In the genomic region with DNA sequence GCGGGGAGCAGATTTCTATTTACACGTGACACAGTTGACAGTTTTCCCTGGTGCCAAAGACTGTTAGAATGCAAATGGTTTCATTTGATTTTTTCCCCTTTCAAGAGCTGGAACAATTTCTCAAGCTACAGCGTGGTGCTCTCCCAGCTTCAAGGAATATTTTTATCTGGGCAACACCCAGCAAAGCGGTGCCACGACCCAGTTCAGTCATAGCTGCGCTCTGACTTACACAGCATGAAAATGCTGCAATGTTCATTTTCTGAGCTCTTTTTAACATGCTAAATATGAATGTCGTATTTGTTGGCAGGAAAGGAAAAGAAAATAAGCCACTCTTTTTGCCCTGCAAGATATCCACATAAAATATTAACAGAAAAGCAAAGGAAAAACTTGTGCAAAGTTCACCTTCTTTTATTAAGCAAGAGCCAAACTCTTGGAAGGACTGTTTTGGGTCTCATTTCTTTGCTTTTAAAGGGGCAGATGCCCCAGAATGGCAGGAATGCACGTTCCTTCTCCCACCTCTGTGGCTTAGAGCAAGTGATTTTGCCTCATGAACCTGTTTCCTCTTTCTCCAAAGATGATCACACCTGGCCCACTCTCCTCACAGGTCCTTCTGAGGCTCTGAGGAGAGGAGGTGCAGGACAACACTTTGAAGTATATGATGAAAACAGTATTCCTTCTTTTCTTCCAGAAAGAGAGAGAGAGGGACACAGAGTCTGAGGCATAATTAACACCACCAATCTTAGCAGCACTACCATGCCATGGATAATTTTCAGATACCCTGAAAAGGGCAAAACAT, we compare ENCODE assay signal across 15 cellular contexts. TPM values are rescaled to one million over a fixed set of nuclear protein-coding genes. Genes with fewer than 3 reads are reported as not detected.
DNase-seq lines count a peak whose midpoint lies in the region; ATAC-seq and TF ChIP-seq lines count a peak whose summit lies in the region.
"Had no signal": no experiment of that assay in that cellular context is flagged by ENCODE, and none has a peak within 500 bp of the region (broad histone marks: within the 10 kb centered on the region; RNA-seq: fewer than 3 reads in every experiment).

No MANE protein-coding gene starts in this region.

- intact Hi-C loops in esophagus squamous epithelium (cut with DNase I), result no loop called here

- H3K36me3 Mint-ChIP-seq in endodermal cell (ENCODE audit: low read depth), result peaks cover 28% of the 10 kb centered on the region

- H3K9me3 ChIP-seq in adipocyte (ENCODE audit: control insufficient read depth, low read length) (no peaks in the 10 kb centered on the region), esophagus squamous epithelium (no peaks in the 10 kb centered on the region), lung (ENCODE audit: control insufficient read depth in 2 of 2, insufficient read depth in 1 of 2, low read length in 1 of 2) (peaks cover 0 to 2% of the 10 kb centered on the region in 2 donors), BE2C (peaks cover 4% of the 10 kb centered on the region; the same call in 1 of the 2 replicates), endodermal cell (ENCODE audit: control insufficient read depth, low read length) (no peaks in the 10 kb centered on the region)
- H3K9me3 ChIP-seq: colonic mucosa had no signal

- peaks cover 28% of the 10 kb centered on the region for H3K36me3 ChIP-seq in adipocyte (ENCODE audit: control insufficient read depth, insufficient read depth, low read length, severe bottlenecking)
- peaks cover 0 to 57% (median 6%) of the 10 kb centered on the region in 3 donors for H3K36me3 ChIP-seq in esophagus squamous epithelium
- peaks cover 0 to 13% of the 10 kb centered on the region in 2 donors for H3K36me3 ChIP-seq in lung (ENCODE audit: control insufficient read depth in 2 of 2, insufficient read depth in 2 of 2, low read length in 2 of 2)
- peaks cover 4% of the 10 kb centered on the region for H3K36me3 ChIP-seq in BE2C
- H3K36me3 ChIP-seq in endodermal cell (ENCODE audit: control insufficient read depth, insufficient read depth, low read length), result peaks cover 30% of the 10 kb centered on the region
- H3K36me3 ChIP-seq: colonic mucosa had no signal

- H3K9ac ChIP-seq in adipocyte (ENCODE audit: low read length) (peak overlapping the region; percentile 53), endodermal cell (ENCODE audit: extremely low read depth, low read length, poor library complexity, severe bottlenecking) (no peak overlapping the region)

- H3K4me1 ChIP-seq in adipocyte (ENCODE audit: control insufficient read depth, insufficient read depth, low read length) (peaks cover 34% of the 10 kb centered on the region), esophagus squamous epithelium (peaks cover 0 to 55% (median 19%) of the 10 kb centered on the region in 3 donors), lung (ENCODE audit: control insufficient read depth in 2 of 2, insufficient read depth in 2 of 2, low read length in 2 of 2) (peaks cover 8 to 10% of the 10 kb centered on the region in 2 donors), BE2C (peaks cover 52% of the 10 kb centered on the region), endodermal cell (ENCODE audit: control insufficient read depth, insufficient read depth, low read length) (peaks cover 16% of the 10 kb centered on the region)

- TF ChIP-seq POLR2A in esophagus squamous epithelium (IDR thresholded peaks at IDR 0.05), result no peak

- TF ChIP-seq CTCF in esophagus squamous epithelium (IDR thresholded peaks at IDR 0.05), result no peak
- no peak for TF ChIP-seq CTCF in lung (IDR thresholded peaks at IDR 0.05; ENCODE audit: control extremely low read depth, extremely low read depth)
- no peak for TF ChIP-seq CTCF in BE2C (IDR thresholded peaks at IDR 0.05; ENCODE audit: low read depth, low read length)
- TF ChIP-seq CTCF in endodermal cell (conservative IDR thresholded peaks at IDR 0.05), result no peak

- H3K4me1 Mint-ChIP-seq in endodermal cell, result peaks cover 32% of the 10 kb centered on the region

- H3K27me3 ChIP-seq in adipocyte (replicated peaks; ENCODE audit: control insufficient read depth, insufficient read depth, low read length), result no peaks in the 10 kb centered on the region
- no peaks in the 10 kb centered on the region for H3K27me3 ChIP-seq in esophagus squamous epithelium
- H3K27me3 ChIP-seq in lung (ENCODE audit: control insufficient read depth, insufficient read depth), result no peaks in the 10 kb centered on the region
- H3K27me3 ChIP-seq in BE2C, result no peaks in the 10 kb centered on the region
- H3K27me3 ChIP-seq in endodermal cell (ENCODE audit: control insufficient read depth, insufficient read depth, low read length, poor library complexity, severe bottlenecking), result no peaks in the 10 kb centered on the region
- H3K27me3 ChIP-seq: colonic mucosa had no signal

- no peak overlapping the region for H3K4me3 Mint-ChIP-seq in endodermal cell
- H3K4me3 Mint-ChIP-seq: activated naive CD8-positive, alpha-beta T cell treated with anti-CD3 and anti-CD28 coated beads, Interleukin-2, amount 10 ng/mL, durations not matched to agents 7 days and 5 days; activated T-cell treated with anti-CD3 and anti-CD28 coated beads, Interleukin-2, amount 50 U/mL, for 24 hours; stimulated activated naive B cell treated with anti-CD40 and anti-IgM and Interleukin-4, amounts not matched to agents 10 μg/mL and 1 μg/mL and 100 μg/mL, for 72 hours had no signal

- ATAC-seq in lung (ENCODE audit: insufficient read depth, low FRiP score) (no peak), HG03565 (IDR thresholded peaks at IDR 0.05; ENCODE audit: unreplicated experiment) (no peak)
- ATAC-seq: Panc1; stimulated activated naive B cell treated with anti-CD40 and anti-IgM and Interleukin-4, amounts not matched to agents 10 μg/mL and 1 μg/mL and 100 μg/mL, for 72 hours had no signal

- no peaks in the 10 kb centered on the region for H3K9me3 Mint-ChIP-seq in endodermal cell
- H3K9me3 Mint-ChIP-seq: activated naive CD8-positive, alpha-beta T cell treated with anti-CD3 and anti-CD28 coated beads, Interleukin-2, amount 10 ng/mL, durations not matched to agents 7 days and 5 days; activated T-cell treated with anti-CD3 and anti-CD28 coated beads, Interleukin-2, amount 50 U/mL, for 24 hours; stimulated activated naive B cell treated with anti-CD40 and anti-IgM and Interleukin-4, amounts not matched to agents 10 μg/mL and 1 μg/mL and 100 μg/mL, for 72 hours had no signal

- no peaks in the 10 kb centered on the region for H3K27me3 Mint-ChIP-seq in endodermal cell (ENCODE audit: insufficient read depth)
- H3K27me3 Mint-ChIP-seq: activated naive CD8-positive, alpha-beta T cell treated with anti-CD3 and anti-CD28 coated beads, Interleukin-2, amount 10 ng/mL, durations not matched to agents 7 days and 5 days; activated T-cell treated with anti-CD3 and anti-CD28 coated beads, Interleukin-2, amount 50 U/mL, for 24 hours; stimulated activated naive B cell treated with anti-CD40 and anti-IgM and Interleukin-4, amounts not matched to agents 10 μg/mL and 1 μg/mL and 100 μg/mL, for 72 hours had no signal

- WGBS in esophagus squamous epithelium, 2 donors, result 77 to 78% methylated on average over 8 of the region's 8 CpGs
- WGBS in lung, 2 donors, result 68 to 80% methylated on average over 8 of the region's 8 CpGs
- 94 to 98% methylated on average over 6 to 8 of the region's 8 CpGs for WGBS in endodermal cell (ENCODE audit: insufficient coverage in 1 of 2, insufficient read length in 1 of 2), 2 experiments

- DNase-seq in adipocyte (ENCODE audit: low read depth) (peak; percentile 5), esophagus squamous epithelium (lab: John Stamatoyannopoulos, UW) (no peak), lung (ENCODE audit: low spot score) (no peak), BE2C (no peak), endodermal cell (no peak)
- DNase-seq: activated naive CD8-positive, alpha-beta T cell treated with anti-CD3 and anti-CD28 coated beads, Interleukin-2, amount 10 ng/mL, durations not matched to agents 7 days and 5 days; activated T-cell treated with anti-CD3 and anti-CD28 coated beads, Interleukin-2, amount 50 U/mL, for 24 hours; colonic mucosa; HCEC 1CT; mammary epithelial cell; stimulated activated naive B cell treated with anti-CD40 and anti-IgM and Interleukin-4, amounts not matched to agents 10 μg/mL and 1 μg/mL and 100 μg/mL, for 72 hours had no signal

- H3K27ac ChIP-seq in esophagus squamous epithelium (peak overlapping the region in 3 of 4 donors; percentile 49 to 73 (median 63)), lung (ENCODE audit: low read depth in 1 of 2, low read length in 1 of 2) (peak overlapping the region; percentile 83 to 88), temporal lobe (ENCODE audit: low read depth, low read length) (peak overlapping the region; percentile 25), endodermal cell (ENCODE audit: low read depth, low read length) (no peak overlapping the region)
- H3K27ac ChIP-seq: colonic mucosa had no signal

- H3K4me3 ChIP-seq in adipocyte (ENCODE audit: low read length) (peak overlapping the region; percentile 24), esophagus squamous epithelium (no peak overlapping the region), lung (no peak overlapping the region), BE2C (ENCODE audit: low read depth, low read length) (no peak overlapping the region), endodermal cell (ENCODE audit: low read length) (no peak overlapping the region)
- H3K4me3 ChIP-seq: colonic mucosa, smooth muscle cell had no signal

- H3K27ac Mint-ChIP-seq in endodermal cell, result no peak overlapping the region
- H3K27ac Mint-ChIP-seq: activated naive CD8-positive, alpha-beta T cell treated with anti-CD3 and anti-CD28 coated beads, Interleukin-2, amount 10 ng/mL, durations not matched to agents 7 days and 5 days; activated T-cell treated with anti-CD3 and anti-CD28 coated beads, Interleukin-2, amount 50 U/mL, for 24 hours; stimulated activated naive B cell treated with anti-CD40 and anti-IgM and Interleukin-4, amounts not matched to agents 10 μg/mL and 1 μg/mL and 100 μg/mL, for 72 hours had no signal

RNA-seq across cellular contexts. Expression of gene TTI1, which starts 47.0 kb away (rescaled TPM):
- total RNA-seq in esophagus squamous epithelium, result 10 to 100 TPM in 3 of 4 donors, 1 to 10 TPM in 1; 5.1 to 14.7 (median 10.5) TPM
- 10 to 100 TPM; 18.0 to 33.8 TPM for total RNA-seq in lung
- 10 to 100 TPM in 1 of 2 donors, 1 to 10 TPM in 1; 6.7 to 13.0 TPM for polyA plus RNA-seq in lung
- total RNA-seq in temporal lobe, result 24.8 TPM
- 17.8 TPM for polyA plus RNA-seq in BE2C (2012; ENCODE audit: insufficient read depth, insufficient read length, low read depth)
- 10 to 100 TPM; 37.5 to 56.2 TPM for total RNA-seq in endodermal cell
- 46.2 TPM for polyA plus RNA-seq in endodermal cell (2013, experiment 1 of 2)
- polyA plus RNA-seq in endodermal cell (2013, experiment 2 of 2), result 37.1 TPM

RNA-seq across cellular contexts. Expression of gene RPRD1B, which starts 47.3 kb away (rescaled TPM):
- total RNA-seq in esophagus squamous epithelium (10 to 100 TPM; 15.2 to 25.9 (median 23.6) TPM), lung (10 to 100 TPM; 32.8 to 58.6 TPM), temporal lobe (25.8 TPM), endodermal cell (10 to 100 TPM; 22.1 to 29.6 TPM)
- 10 to 100 TPM in 1 of 2 donors, 1 to 10 TPM in 1; 6.8 to 20.4 TPM for polyA plus RNA-seq in lung
- 23.5 TPM for polyA plus RNA-seq in BE2C (2012; ENCODE audit: insufficient read depth, insufficient read length, low read depth)
- polyA plus RNA-seq in endodermal cell (2013, experiment 1 of 2), result 31.6 TPM
- 27.7 TPM for polyA plus RNA-seq in endodermal cell (2013, experiment 2 of 2)
